11 cellular contexts compared by ENCODE assay signal in the genomic region with DNA sequence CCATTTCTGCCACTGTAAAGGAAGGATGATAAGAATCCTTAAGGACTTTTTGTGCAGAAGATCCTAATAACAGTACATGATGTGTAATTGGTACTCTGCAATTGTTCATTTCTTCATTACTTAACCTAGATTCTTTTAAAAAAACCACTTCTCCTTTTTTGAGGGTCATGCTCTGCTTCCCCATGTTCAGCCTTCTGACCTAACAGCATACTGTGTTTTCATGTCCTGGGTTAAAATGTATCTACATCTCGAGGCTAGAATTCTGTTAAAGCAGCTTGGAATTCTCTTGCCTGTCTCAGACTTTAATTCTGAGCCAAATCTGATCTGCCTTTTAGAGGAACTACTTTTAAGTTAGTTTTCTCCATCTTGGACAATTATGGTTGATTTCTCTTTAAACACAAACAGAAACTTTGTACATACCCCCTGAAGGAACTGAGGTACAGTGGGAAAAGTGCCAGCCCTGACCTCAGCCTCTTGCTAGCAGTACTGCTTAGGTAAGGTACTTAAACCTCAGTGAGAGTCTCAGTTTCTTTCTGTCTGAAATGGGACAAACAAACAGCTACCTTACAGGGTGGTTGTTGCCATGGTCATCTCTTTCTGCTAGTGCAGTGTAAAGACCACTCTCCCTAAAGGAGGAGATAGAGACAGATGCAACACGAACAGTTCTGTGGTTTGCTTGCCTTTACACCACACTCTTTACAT.
A peak's percentile ranks its signal among the peaks of the same experiment; 100 is the strongest.
DNase-seq lines count a peak whose midpoint lies in the region; ATAC-seq lines count a peak whose summit lies in the region.
"Had no signal": no experiment of that assay in that cellular context is flagged by ENCODE, and none has a peak within 500 bp of the region (broad histone marks: within the 10 kb centered on the region; RNA-seq: fewer than 3 reads in every experiment).

No MANE protein-coding gene starts in this region.

- DNase-seq in kidney glomerular epithelial cell (lab: John Stamatoyannopoulos, UW): peak; percentile 31
- DNase-seq in inferior parietal cortex (ENCODE audit: extremely low spot score): no peak
- DNase-seq in DMS79 treated with DMSO at 0.1 percent for 48 hours (lab: John Stamatoyannopoulos, UW): no peak
- no peak for DNase-seq in mesenteric fat pad (ENCODE audit: low spot score)
- DNase-seq in occipital lobe (lab: John Stamatoyannopoulos, UW): no peak
- DNase-seq: activated T-cell treated with anti-CD3 and anti-CD28 coated beads for 4 hours, Calu3, tibial artery had no signal

- ATAC-seq in GM18519 (IDR thresholded peaks at IDR 0.05; ENCODE audit: low FRiP score, unreplicated experiment) (peak; percentile 88), HG02588 (IDR thresholded peaks at IDR 0.05; ENCODE audit: unreplicated experiment) (peak; percentile 79), HG03565 (IDR thresholded peaks at IDR 0.05; ENCODE audit: unreplicated experiment) (peak; percentile 83)
